ENCODE assay signal across 1 cellular context in genomic region chr2:135876066-135876711, GRCh38.
A peak's percentile ranks its signal among the peaks of the same experiment; 100 is the strongest.
TF ChIP-seq lines count a peak whose summit lies in the region.

MCM6 (minus strand) TSS chr2:135876443; CDS start chr2:135876365, 78 bp downstream.

TF ChIP-seq in HepG2, 621 proteins besides CTCF, POLR2A, EP300 and RAD21 (continued from another document and continues in another):
- TF ChIP-seq ZNF407 (CRISPR knock-in tag; IDR thresholded peaks at IDR 0.05; ENCODE audit: not compliant biosample characterization), result no peak
- no peak for TF ChIP-seq TCF12 (IDR thresholded peaks at IDR 0.05)
- TF ChIP-seq TCF12 (CRISPR knock-in tag; IDR thresholded peaks at IDR 0.05), result no peak
- no peak for TF ChIP-seq GTF3A (CRISPR knock-in tag; conservative IDR thresholded peaks at IDR 0.05)
- TF ChIP-seq HDAC6 (IDR thresholded peaks at IDR 0.05; ENCODE audit: low read depth, low read length), result no peak
- TF ChIP-seq KLF9 (CRISPR knock-in tag; IDR thresholded peaks at IDR 0.05; ENCODE audit: low read depth), result 0 out of 2 replicates have a peak, but pooled peaks have one; percentile 46
- 0 out of 2 replicates have a peak, but pooled peaks have one; percentile 40 for TF ChIP-seq ZNF333 (CRISPR knock-in tag; IDR thresholded peaks at IDR 0.05; ENCODE audit: borderline replicate concordance)
- 0 out of 2 replicates have a peak, but pooled peaks have one; percentile 26 for TF ChIP-seq MED1 (CRISPR knock-in tag; IDR thresholded peaks at IDR 0.05)
- no peak; the same call in 1 of the 2 replicates for TF ChIP-seq IRF9 (CRISPR knock-in tag; IDR thresholded peaks at IDR 0.05; ENCODE audit: borderline replicate concordance)
- TF ChIP-seq ATF1 (CRISPR knock-in tag; IDR thresholded peaks at IDR 0.05), result peak; percentile 49; the same call in 1 of the 2 replicates
- TF ChIP-seq SOX13 (IDR thresholded peaks at IDR 0.05), result no peak
- peak in 1 of 2 experiments; percentile 18; a peak in 1 of 4 replicates for TF ChIP-seq SOX13 (CRISPR knock-in tag; conservative IDR thresholded peaks at IDR 0.05 in 1 of 2, IDR thresholded peaks at IDR 0.05 in 1 of 2)
- TF ChIP-seq ZNF704 (CRISPR knock-in tag; IDR thresholded peaks at IDR 0.05; ENCODE audit: borderline replicate concordance), result peak; percentile 86; the same call in 1 of the 2 replicates
- peak; percentile 97 for TF ChIP-seq CSRNP1 (CRISPR knock-in tag; IDR thresholded peaks at IDR 0.05)
- TF ChIP-seq ETV5 (CRISPR knock-in tag; IDR thresholded peaks at IDR 0.05; ENCODE audit: borderline replicate concordance), result peak; percentile 61
- no peak for TF ChIP-seq GATAD2A (CRISPR knock-in tag; IDR thresholded peaks at IDR 0.05)
- no peak for TF ChIP-seq ZNF839 (CRISPR knock-in tag; IDR thresholded peaks at IDR 0.05; ENCODE audit: borderline replicate concordance)
- no peak for TF ChIP-seq ZNF674 (CRISPR knock-in tag; IDR thresholded peaks at IDR 0.05; ENCODE audit: low read depth)
- TF ChIP-seq NRL (CRISPR knock-in tag; IDR thresholded peaks at IDR 0.05; ENCODE audit: borderline replicate concordance), result peak; percentile 45
- TF ChIP-seq PHF20 (CRISPR knock-in tag; IDR thresholded peaks at IDR 0.05), result no peak
- no peak for TF ChIP-seq ZNF335 (CRISPR knock-in tag; IDR thresholded peaks at IDR 0.05)
- TF ChIP-seq ZNF841 (CRISPR knock-in tag; IDR thresholded peaks at IDR 0.05; ENCODE audit: borderline replicate concordance), result peak; percentile 88; the same call in 1 of the 2 replicates
- no peak for TF ChIP-seq HMGXB4 (CRISPR knock-in tag; IDR thresholded peaks at IDR 0.05; ENCODE audit: borderline replicate concordance in 1 of 2, low read depth in 1 of 2)
- TF ChIP-seq NR1H2 (CRISPR knock-in tag; IDR thresholded peaks at IDR 0.05; ENCODE audit: borderline replicate concordance, low read depth), result peak; percentile 53; the same call in 1 of the 2 replicates
- TF ChIP-seq TEAD3 (CRISPR knock-in tag; optimal IDR thresholded peaks at IDR 0.05; ENCODE audit: borderline replicate concordance), result peak; percentile 18
- peak; percentile 78; the same call in 1 of the 2 replicates for TF ChIP-seq YEATS2 (CRISPR knock-in tag; IDR thresholded peaks at IDR 0.05; ENCODE audit: borderline replicate concordance)
- no peak for TF ChIP-seq DNMT1 (CRISPR knock-in tag; IDR thresholded peaks at IDR 0.05)
- no peak for TF ChIP-seq ZNF629 (CRISPR knock-in tag; conservative IDR thresholded peaks at IDR 0.05)
- no peak for TF ChIP-seq BCL6 (CRISPR knock-in tag; IDR thresholded peaks at IDR 0.05)
- no peak for TF ChIP-seq ZNF280D (CRISPR knock-in tag; IDR thresholded peaks at IDR 0.05)
- TF ChIP-seq ZNF281 (CRISPR knock-in tag; IDR thresholded peaks at IDR 0.05; ENCODE audit: borderline replicate concordance), result no peak
- peak; percentile 65; the same call in 1 of the 2 replicates for TF ChIP-seq ZNF160 (CRISPR knock-in tag; IDR thresholded peaks at IDR 0.05)
- no peak; the same call in 1 of the 2 replicates for TF ChIP-seq ZFP41 (CRISPR knock-in tag; IDR thresholded peaks at IDR 0.05; ENCODE audit: borderline replicate concordance)
- no peak for TF ChIP-seq SKI (IDR thresholded peaks at IDR 0.05; ENCODE audit: partially characterized antibody)
- TF ChIP-seq ELF3 (CRISPR knock-in tag; IDR thresholded peaks at IDR 0.05), result 0 out of 2 replicates have a peak, but pooled peaks have one; percentile 16
- TF ChIP-seq HIVEP1 (CRISPR knock-in tag; IDR thresholded peaks at IDR 0.05), result peak; percentile 69
- no peak for TF ChIP-seq TGIF2 (CRISPR knock-in tag; IDR thresholded peaks at IDR 0.05)
